23 cellular contexts compared by ENCODE assay signal in the genomic region with DNA sequence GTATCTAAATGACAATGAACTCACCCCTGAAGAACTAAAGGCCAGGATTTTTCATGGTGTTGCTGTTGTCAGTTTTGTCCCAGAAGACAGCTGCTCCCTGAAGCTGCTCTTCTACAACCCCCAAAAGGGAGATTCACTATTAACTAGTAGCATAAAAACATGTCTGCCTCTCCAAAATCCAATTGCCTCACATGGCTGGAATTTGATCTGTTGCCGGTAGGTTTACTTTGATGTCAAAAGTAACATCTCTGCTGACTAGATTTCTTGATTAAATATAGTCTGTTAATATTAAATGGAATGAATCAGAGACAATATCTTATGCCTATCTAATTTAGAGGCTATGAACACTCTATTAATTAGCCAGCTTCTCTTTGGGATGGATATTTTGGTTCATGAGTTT.
A peak's percentile ranks its signal among the peaks of the same experiment; 100 is the strongest.
DNase-seq lines count a peak whose midpoint lies in the region; ATAC-seq, FAIRE-seq and TF ChIP-seq lines count a peak whose summit lies in the region.
"Had no signal": no experiment of that assay in that cellular context is flagged by ENCODE, and none has a peak within 500 bp of the region (broad histone marks: within the 10 kb centered on the region; RNA-seq: fewer than 3 reads in every experiment).

No MANE protein-coding gene starts in this region.

- no peaks in the 10 kb centered on the region for H3K27me3 ChIP-seq in neural progenitor cell
- H3K27me3 ChIP-seq: BLaER1 treated with 17β-estradiol and CSF1 and Interleukin-3, amounts not matched to agents 10 nM and 100 nM had no signal

- no peak overlapping the region for H3K4me3 ChIP-seq in neural progenitor cell
- H3K4me3 ChIP-seq: A549; BLaER1 treated with 17β-estradiol and CSF1 and Interleukin-3, amounts not matched to agents 10 nM and 100 nM had no signal

- DNase-seq in NCI-H1694 treated with DMSO at 0.1 percent for 48 hours (lab: John Stamatoyannopoulos, UW) (peak; percentile 1), NCI-H1694 (lab: John Stamatoyannopoulos, UW) (no peak), left lobe of liver (ENCODE audit: low spot score) (peak; percentile 58), myocyte (ENCODE audit: low read depth) (peak; percentile 12), neural progenitor cell (ENCODE audit: low spot score) (no peak), ureter (ENCODE audit: low spot score) (no peak), GM12891 (ENCODE audit: insufficient read length, low spot score) (no peak)
- DNase-seq: AML-193; Caco-2; Calu3; CD4-positive, alpha-beta T cell; CD8-positive, alpha-beta T cell; DMS79 treated with DMSO at 0.1 percent for 48 hours; GF-D8 had no signal

- no peak overlapping the region for H3K9ac ChIP-seq in neural progenitor cell
- H3K9ac ChIP-seq: BLaER1 treated with 17β-estradiol and CSF1 and Interleukin-3, amounts not matched to agents 10 nM and 100 nM had no signal

- peaks cover 4% of the 10 kb centered on the region for H3K4me1 ChIP-seq in neural progenitor cell
- H3K4me1 ChIP-seq: A549 had no signal

- no peaks in the 10 kb centered on the region for H3K9me3 Mint-ChIP-seq in neural progenitor cell
- H3K9me3 Mint-ChIP-seq: CD4-positive, alpha-beta T cell; CD8-positive, alpha-beta T cell had no signal

- H3K27ac Mint-ChIP-seq in neural progenitor cell = peak overlapping the region; percentile 31
- H3K27ac Mint-ChIP-seq: B cell; CD4-positive, alpha-beta T cell; CD8-positive, alpha-beta T cell had no signal

- H3F3A ChIP-seq in neural progenitor cell (ENCODE audit: low read depth) = no peaks in the 10 kb centered on the region

- H3K4me2 ChIP-seq in neural progenitor cell = no peak overlapping the region
- H3K4me2 ChIP-seq: A549; BLaER1 treated with 17β-estradiol and CSF1 and Interleukin-3, amounts not matched to agents 10 nM and 100 nM had no signal

- peaks cover 9% of the 10 kb centered on the region for H3K4me1 Mint-ChIP-seq in neural progenitor cell

- H3K27me3 Mint-ChIP-seq in neural progenitor cell (ENCODE audit: insufficient read depth, low read depth) = peaks cover 2% of the 10 kb centered on the region
- H3K27me3 Mint-ChIP-seq: CD4-positive, alpha-beta T cell had no signal

- H3K36me3 ChIP-seq in neural progenitor cell = no peaks in the 10 kb centered on the region
- H3K36me3 ChIP-seq: BLaER1 treated with 17β-estradiol and CSF1 and Interleukin-3, amounts not matched to agents 10 nM and 100 nM had no signal

- no peak overlapping the region for H2AFZ ChIP-seq in neural progenitor cell (replicated peaks)

- no peak overlapping the region for H3K4me3 Mint-ChIP-seq in neural progenitor cell
- H3K4me3 Mint-ChIP-seq: B cell; CD4-positive, alpha-beta T cell; CD8-positive, alpha-beta T cell had no signal

- no peak for TF ChIP-seq CTCF in neural progenitor cell (IDR thresholded peaks at IDR 0.05)

- H3K36me3 Mint-ChIP-seq in neural progenitor cell = no peaks in the 10 kb centered on the region
- H3K36me3 Mint-ChIP-seq: CD8-positive, alpha-beta T cell had no signal

- H3K9me3 ChIP-seq in neural progenitor cell (ENCODE audit: low read depth) = no peaks in the 10 kb centered on the region
- H3K9me3 ChIP-seq: A549; BLaER1 treated with 17β-estradiol and CSF1 and Interleukin-3, amounts not matched to agents 10 nM and 100 nM; Caco-2 had no signal

- no peak for TF ChIP-seq POLR2A in GM12891 (IDR thresholded peaks at IDR 0.05; ENCODE audit: low read depth, low read length)

- no peaks in the 10 kb centered on the region for H4K20me1 ChIP-seq in neural progenitor cell (ENCODE audit: low read depth)
- H4K20me1 ChIP-seq: BLaER1 treated with 17β-estradiol and CSF1 and Interleukin-3, amounts not matched to agents 10 nM and 100 nM had no signal

- no peaks in the 10 kb centered on the region for H3K79me2 ChIP-seq in neural progenitor cell (ENCODE audit: low read depth)

- ATAC-seq in left lobe of liver = peak; percentile 46
- no peak for ATAC-seq in GM19452 (IDR thresholded peaks at IDR 0.05; ENCODE audit: unreplicated experiment)
- ATAC-seq: A549; CD8-positive, alpha-beta T cell had no signal

- no peak overlapping the region for H3K27ac ChIP-seq in neural progenitor cell
- H3K27ac ChIP-seq: 22Rv1; A549; BLaER1 treated with 17β-estradiol and CSF1 and Interleukin-3, amounts not matched to agents 10 nM and 100 nM; C4-2B had no signal

- no peak for FAIRE-seq in GM12891 (lab: Jason Lieb, UNC)
- FAIRE-seq: A549, D721Med, G401.6, GM18507 had no signal

TF ChIP-seq in GM12891, 5 proteins besides CTCF, POLR2A, EP300 and RAD21:
- TF ChIP-seq POLR2AphosphoS5 (IDR thresholded peaks at IDR 0.05; ENCODE audit: low read depth, low read length) (no peak), POU2F2 (IDR thresholded peaks at IDR 0.05; ENCODE audit: low read depth, low read length) (no peak), PAX5 (IDR thresholded peaks at IDR 0.05; ENCODE audit: insufficient read depth, low read length, severe bottlenecking) (no peak), TAF1 (IDR thresholded peaks at IDR 0.05; ENCODE audit: low read depth, low read length) (no peak), SPI1 (IDR thresholded peaks at IDR 0.05; ENCODE audit: low read depth, low read length) (no peak)

Comparison
In these comparisons a context has a peak if more than half of its experiments do, and no peak if none do; other contexts are left out.
1. DNase-seq: peak in NCI-H1694 treated with DMSO at 0.1 percent for 48 hours (single experiment), left lobe of liver (single experiment) and myocyte (single experiment); none in NCI-H1694 (single experiment), neural progenitor cell (single experiment), ureter (single experiment) and GM12891 (single experiment).